8 cellular contexts compared by ENCODE assay signal in genomic region chr10:121974019-121974534, GRCh38. TPM values are rescaled to one million over a fixed set of nuclear protein-coding genes. Genes with fewer than 3 reads are reported as not detected.
DNase-seq lines count a peak whose midpoint lies in the region; ATAC-seq and TF ChIP-seq lines count a peak whose summit lies in the region.

No MANE protein-coding gene starts in this region.

- peaks cover 12% of the 10 kb centered on the region for H3K4me1 Mint-ChIP-seq in activated T-helper 2 cell treated with anti-CD3 and anti-CD28 coated beads, Interferon-gamma antibody, Interleukin-2, Interleukin-4, amounts not matched to agents 10 μg/mL and 5 μg/mL and 100 μg/mL, durations not matched to agents 14 hours and 24 hours and 36 hours (ENCODE audit: low read depth)

- H3K9me3 ChIP-seq in tibial artery, result no peaks in the 10 kb centered on the region

- no peak overlapping the region for H3K27ac Mint-ChIP-seq in activated T-helper 2 cell treated with anti-CD3 and anti-CD28 coated beads, Interferon-gamma antibody, Interleukin-2, Interleukin-4, amounts not matched to agents 10 μg/mL and 5 μg/mL and 100 μg/mL, durations not matched to agents 14 hours and 24 hours and 36 hours

- peak overlapping the region; percentile 86 for H3K4me3 Mint-ChIP-seq in activated T-helper 2 cell treated with anti-CD3 and anti-CD28 coated beads, Interferon-gamma antibody, Interleukin-2, Interleukin-4, amounts not matched to agents 10 μg/mL and 5 μg/mL and 100 μg/mL, durations not matched to agents 14 hours and 24 hours and 36 hours (ENCODE audit: low read depth)

- TF ChIP-seq CTCF in kidney epithelial cell (IDR thresholded peaks at IDR 0.05; ENCODE audit: insufficient read depth, low read length, poor library complexity, severe bottlenecking), result no peak
- TF ChIP-seq CTCF in tibial artery (IDR thresholded peaks at IDR 0.05), result no peak

- H3K27me3 ChIP-seq in kidney epithelial cell (ENCODE audit: control insufficient read depth, insufficient read depth, low read length), result no peaks in the 10 kb centered on the region
- H3K27me3 ChIP-seq in tibial artery, result no peaks in the 10 kb centered on the region

- DNase-seq in activated T-helper 2 cell treated with anti-CD3 and anti-CD28 coated beads, Interferon-gamma antibody, Interleukin-2, Interleukin-4, amounts not matched to agents 10 μg/mL and 5 μg/mL and 100 μg/mL, durations not matched to agents 14 hours and 24 hours and 36 hours (ENCODE audit: low spot score), result no peak
- DNase-seq in kidney epithelial cell (ENCODE audit: low read depth) (no peak), tibial artery (no peak), midbrain (lab: John Stamatoyannopoulos, UW) (no peak), H4 (ENCODE audit: low spot score) (no peak), DMS 273 treated with DMSO at 0.1 percent for 48 hours (lab: John Stamatoyannopoulos, UW) (no peak)

- H3K36me3 ChIP-seq in kidney epithelial cell (ENCODE audit: control insufficient read depth, insufficient read depth, low read length), result no peaks in the 10 kb centered on the region
- peaks cover 13 to 36% (median 17%) of the 10 kb centered on the region in 3 donors for H3K36me3 ChIP-seq in tibial artery

- H3K4me3 ChIP-seq in kidney epithelial cell (ENCODE audit: low read depth, low read length) (peak overlapping the region; percentile 80), tibial artery (peak overlapping the region; percentile 74 to 99)

- ATAC-seq in GM18505 (IDR thresholded peaks at IDR 0.05; ENCODE audit: unreplicated experiment), result peak; percentile 24
- ATAC-seq in HG03045 (IDR thresholded peaks at IDR 0.05; ENCODE audit: unreplicated experiment), result peak; percentile 18

- no peak for TF ChIP-seq POLR2A in GM18505 (IDR thresholded peaks at IDR 0.05; ENCODE audit: borderline replicate concordance, extremely low read depth, insufficient read depth, insufficient read length)

- no peaks in the 10 kb centered on the region for H3K27me3 Mint-ChIP-seq in activated T-helper 2 cell treated with anti-CD3 and anti-CD28 coated beads, Interferon-gamma antibody, Interleukin-2, Interleukin-4, amounts not matched to agents 10 μg/mL and 5 μg/mL and 100 μg/mL, durations not matched to agents 14 hours and 24 hours and 36 hours (ENCODE audit: low read depth)

- H3K4me1 ChIP-seq in tibial artery, result peaks cover 0 to 24% (median 17%) of the 10 kb centered on the region in 4 donors

- H3K36me3 Mint-ChIP-seq in activated T-helper 2 cell treated with anti-CD3 and anti-CD28 coated beads, Interferon-gamma antibody, Interleukin-2, Interleukin-4, amounts not matched to agents 10 μg/mL and 5 μg/mL and 100 μg/mL, durations not matched to agents 14 hours and 24 hours and 36 hours (ENCODE audit: low read depth), result peaks cover 32% of the 10 kb centered on the region

- intact Hi-C loops in activated T-helper 2 cell treated with anti-CD3 and anti-CD28 coated beads, Interferon-gamma antibody, Interleukin-2, Interleukin-4, amounts not matched to agents 10 μg/mL and 5 μg/mL and 100 μg/mL, durations not matched to agents 14 hours and 24 hours and 36 hours (cut with micrococcal nuclease), result loop anchor here (1.0 kb wide), 1 partner anchor 46 kb away; the partner anchor contains the start of gene ATE1
- intact Hi-C loops in tibial artery (cut with DNase I; ENCODE audit: low total_unique reads), result loop anchor here (2.0 to 10.0 kb wide), 2 partner anchors 79 to 141 kb away; no protein-coding TSS in a partner anchor

- H3K27ac ChIP-seq in tibial artery, result peak overlapping the region; percentile 93 to 99

- peaks cover 19% of the 10 kb centered on the region for H3K9me3 Mint-ChIP-seq in activated T-helper 2 cell treated with anti-CD3 and anti-CD28 coated beads, Interferon-gamma antibody, Interleukin-2, Interleukin-4, amounts not matched to agents 10 μg/mL and 5 μg/mL and 100 μg/mL, durations not matched to agents 14 hours and 24 hours and 36 hours

RNA-seq across cellular contexts. Expression of gene NSMCE4A, which starts 0.9 kb away (rescaled TPM):
- total RNA-seq in activated T-helper 2 cell treated with anti-CD3 and anti-CD28 coated beads, Interferon-gamma antibody, Interleukin-2, Interleukin-4, amounts not matched to agents 10 μg/mL and 5 μg/mL and 100 μg/mL, durations not matched to agents 14 hours and 24 hours and 36 hours, result 67.5 and 83.1 TPM in 2 replicates
- total RNA-seq in kidney epithelial cell, result 53.4 and 56.8 TPM in 2 replicates
- 52.6 and 62.4 TPM in 2 replicates for total RNA-seq in H4 (2014; rRNA removed; shearing (Covaris generic))

RNA-seq across cellular contexts. Expression of gene TACC2, which starts 14.9 kb away (rescaled TPM):
- not detected in 2 replicates for total RNA-seq in activated T-helper 2 cell treated with anti-CD3 and anti-CD28 coated beads, Interferon-gamma antibody, Interleukin-2, Interleukin-4, amounts not matched to agents 10 μg/mL and 5 μg/mL and 100 μg/mL, durations not matched to agents 14 hours and 24 hours and 36 hours
- 25.2 and 26.9 TPM in 2 replicates for total RNA-seq in kidney epithelial cell
- 1.8 and 3.0 TPM in 2 replicates for total RNA-seq in H4 (2014; rRNA removed; shearing (Covaris generic))

RNA-seq across cellular contexts. Expression of gene ATE1, which starts 46.2 kb away (rescaled TPM):
- total RNA-seq in activated T-helper 2 cell treated with anti-CD3 and anti-CD28 coated beads, Interferon-gamma antibody, Interleukin-2, Interleukin-4, amounts not matched to agents 10 μg/mL and 5 μg/mL and 100 μg/mL, durations not matched to agents 14 hours and 24 hours and 36 hours, result 33.6 and 34.9 TPM in 2 replicates
- 24.9 and 26.5 TPM in 2 replicates for total RNA-seq in kidney epithelial cell
- 11.1 and 25.7 TPM in 2 replicates for total RNA-seq in H4 (2014; rRNA removed; shearing (Covaris generic))
